ENCODE assay signal across 27 cellular contexts in the genomic region with DNA sequence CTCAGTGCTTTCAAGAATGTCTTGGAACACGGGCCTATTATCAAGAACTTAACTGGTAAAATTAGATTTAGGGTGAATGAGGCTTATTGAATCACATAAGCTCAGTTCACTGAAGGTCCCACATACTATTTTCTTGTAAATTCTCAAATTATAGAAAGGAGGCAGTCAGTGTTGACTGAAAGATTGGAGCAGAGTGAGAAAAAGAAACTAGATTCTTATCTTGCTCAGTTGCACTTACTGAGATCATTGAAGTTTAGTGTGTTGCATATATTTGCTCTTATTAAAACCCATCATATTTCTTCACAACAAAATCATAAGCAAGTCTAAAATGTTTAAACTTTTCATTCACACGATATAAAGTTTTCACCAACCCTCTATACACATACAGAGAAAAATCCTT. TPM values are rescaled to one million over a fixed set of nuclear protein-coding genes. Genes with fewer than 3 reads are reported as not detected.
A peak's percentile ranks its signal among the peaks of the same experiment; 100 is the strongest.
DNase-seq lines count a peak whose midpoint lies in the region; ATAC-seq and TF ChIP-seq lines count a peak whose summit lies in the region.
"Had no signal": no experiment of that assay in that cellular context is flagged by ENCODE, and none has a peak within 500 bp of the region (broad histone marks: within the 10 kb centered on the region; RNA-seq: fewer than 3 reads in every experiment).

No MANE protein-coding gene starts in this region.

- CTCF ChIA-PET in SK-N-SH (lab: Yijun Ruan, JAX) = interaction anchor here (1.0 kb wide), 1 partner anchor 98 kb away, joined by 4 read pairs; no protein-coding TSS in a partner anchor
- CTCF ChIA-PET in CD4-positive, alpha-beta T cell (lab: Charles Lee) = interaction anchor here (1.0 to 1.7 kb wide), 4 partner anchors 32 to 98 kb away, joined by 3 to 5 read pairs (median 4); no protein-coding TSS in a partner anchor

- no peaks in the 10 kb centered on the region for H3K9me3 ChIP-seq in SK-N-SH
- peaks cover 8% of the 10 kb centered on the region for H3K9me3 ChIP-seq in CD4-positive, alpha-beta T cell (ENCODE audit: control insufficient read depth, low read length)
- H3K9me3 ChIP-seq in SK-N-MC (ENCODE audit: low read depth, low read length) = no peaks in the 10 kb centered on the region
- H3K9me3 ChIP-seq: adrenal gland, Caco-2, SJSA1 had no signal

- H3K9ac ChIP-seq in SK-N-SH (no peak overlapping the region), SK-N-MC (ENCODE audit: insufficient read length) (no peak overlapping the region)

- peaks cover 3 to 18% of the 10 kb centered on the region in 2 experiments; a peak in 2 of 4 replicates for H3K4me1 ChIP-seq in SK-N-SH (ENCODE audit: control insufficient read depth in 1 of 2, insufficient read depth in 2 of 2, low read depth in 1 of 2, low read length in 1 of 2)
- H3K4me1 ChIP-seq: Caco-2 had no signal

- no peaks in the 10 kb centered on the region for H3K79me2 ChIP-seq in SK-N-SH (ENCODE audit: insufficient read depth)

- H3K4me3 ChIP-seq in SK-N-SH (ENCODE audit: low read depth in 2 of 2, low read length in 1 of 2) (no peak overlapping the region), SK-N-MC (no peak overlapping the region)
- H3K4me3 ChIP-seq: adrenal gland, heart right ventricle, SJSA1 had no signal

- intact Hi-C loops in CD4-positive, alpha-beta T cell (cut with DNase I, micrococcal nuclease) = loop anchor here in 1 of 2 experiments (5.0 kb wide), 1 partner anchor 34 kb away; no protein-coding TSS in a partner anchor

- peak overlapping the region in 1 of 2 experiments; percentile 6; a peak in 1 of 4 replicates for H3K27ac ChIP-seq in SK-N-SH (ENCODE audit: low read depth in 2 of 2, low read length in 1 of 2)
- no peak overlapping the region for H3K27ac ChIP-seq in CD4-positive, alpha-beta T cell (ENCODE audit: low read depth, low read length)
- 0 out of 2 replicates have a peak overlapping the region, but pooled peaks have one; percentile 56 for H3K27ac ChIP-seq in SK-N-MC
- H3K27ac ChIP-seq: 22Rv1, adrenal gland, SJSA1, WERI-Rb-1 had no signal

- no peak for TF ChIP-seq EP300 in SK-N-SH (IDR thresholded peaks at IDR 0.05; ENCODE audit: borderline replicate concordance in 1 of 2, low read depth in 1 of 2, low read length in 1 of 2)

- peak overlapping the region; percentile 64; the same call in 1 of the 2 replicates for H2AFZ ChIP-seq in SK-N-SH (ENCODE audit: low read depth)

- H4K20me1 ChIP-seq in SK-N-SH (ENCODE audit: insufficient read depth) = no peaks in the 10 kb centered on the region

- H3K4me2 ChIP-seq in SK-N-SH = no peak overlapping the region

- H3K4me1 Mint-ChIP-seq in CD4-positive, alpha-beta T cell (ENCODE audit: low read depth) = peaks cover 72% of the 10 kb centered on the region
- peaks cover 28 to 50% of the 10 kb centered on the region in 2 donors for H3K4me1 Mint-ChIP-seq in effector memory CD8-positive, alpha-beta T cell (ENCODE audit: low read depth in 2 of 2)

- TF ChIP-seq RAD21 in SK-N-SH (IDR thresholded peaks at IDR 0.05; ENCODE audit: low read length) = no peak

- no peaks in the 10 kb centered on the region for H3K9me2 ChIP-seq in SK-N-SH

- no peak for DNase-seq in SK-N-SH
- no peak for DNase-seq in CD4-positive, alpha-beta T cell
- DNase-seq in SK-N-MC (ENCODE audit: low read depth, low spot score) = no peak
- no peak for DNase-seq in effector memory CD8-positive, alpha-beta T cell
- no peak for DNase-seq in NCI-H1048 (lab: John Stamatoyannopoulos, UW)
- DNase-seq: adrenal gland; Caco-2; effector CD4-positive, alpha-beta T cell; foreskin fibroblast; heart right ventricle; Karpas-422; mammary epithelial cell; NCI-H187 treated with DMSO at 0.1 percent for 48 hours; NCI-H69; occipital lobe; trophoblast cell; WERI-Rb-1 had no signal

- peak overlapping the region; percentile 26 for H3K4me3 Mint-ChIP-seq in CD4-positive, alpha-beta T cell
- H3K4me3 Mint-ChIP-seq in effector memory CD8-positive, alpha-beta T cell = peak overlapping the region in 1 of 2 donors; percentile 13
- H3K4me3 Mint-ChIP-seq: B cell, brain had no signal

- H3K27me3 ChIP-seq in SK-N-SH (ENCODE audit: insufficient read depth) = no peaks in the 10 kb centered on the region
- no peaks in the 10 kb centered on the region for H3K27me3 ChIP-seq in CD4-positive, alpha-beta T cell (ENCODE audit: control insufficient read depth, insufficient read depth, low read length)
- H3K27me3 ChIP-seq: adrenal gland, heart right ventricle, SJSA1 had no signal

- ATAC-seq in SK-N-SH treated with all-trans-retinoic acid at 6 μM for 48 hours (no peak; the same call in 1 of the 3 replicates), HG02938 (IDR thresholded peaks at IDR 0.05; ENCODE audit: unreplicated experiment) (no peak), GM19463 (IDR thresholded peaks at IDR 0.05; ENCODE audit: unreplicated experiment) (no peak)
- ATAC-seq in CD4-positive, alpha-beta T cell (ENCODE audit: poor library complexity) = peak; percentile 27
- ATAC-seq in effector memory CD8-positive, alpha-beta T cell (replicated peaks) = peak; percentile 16
- ATAC-seq: heart right ventricle had no signal

- no peaks in the 10 kb centered on the region for H3K27me3 Mint-ChIP-seq in CD4-positive, alpha-beta T cell
- H3K27me3 Mint-ChIP-seq in effector memory CD8-positive, alpha-beta T cell = no peaks in the 10 kb centered on the region
- H3K27me3 Mint-ChIP-seq: B cell, brain had no signal

- H3F3A ChIP-seq in SK-N-SH (replicated peaks; ENCODE audit: insufficient read depth) = no peaks in the 10 kb centered on the region

- POLR2A ChIA-PET in SK-N-SH (lab: Yijun Ruan, JAX) = no interaction called here
- POLR2A ChIA-PET in CD4-positive, alpha-beta T cell (lab: Charles Lee) = interaction anchor here (0.6 to 2.0 kb wide), 7 partner anchors 8 to 55 kb away, joined by 3 to 6 read pairs (median 3); no protein-coding TSS in a partner anchor

- H3K27ac Mint-ChIP-seq in CD4-positive, alpha-beta T cell = peak overlapping the region; percentile 85
- H3K27ac Mint-ChIP-seq in effector memory CD8-positive, alpha-beta T cell = peak overlapping the region; percentile 83 to 100
- H3K27ac Mint-ChIP-seq: B cell, brain had no signal

- TF ChIP-seq CTCF in SK-N-SH (IDR thresholded peaks at IDR 0.05) = no peak
- no peak for TF ChIP-seq CTCF in CD4-positive, alpha-beta T cell (IDR thresholded peaks at IDR 0.05)

- 56% methylated on average over 2 of the region's 2 CpGs for WGBS in SK-N-SH (ENCODE audit: low lambda C conversion rate)

- H3K36me3 Mint-ChIP-seq in CD4-positive, alpha-beta T cell (ENCODE audit: low read depth) = peaks cover 22% of the 10 kb centered on the region
- H3K36me3 Mint-ChIP-seq in effector memory CD8-positive, alpha-beta T cell (ENCODE audit: insufficient read depth) = peaks cover 15% of the 10 kb centered on the region

- H3K36me3 ChIP-seq in SK-N-SH (replicated peaks in 1 of 2; ENCODE audit: control insufficient read depth in 1 of 2, insufficient read depth in 2 of 2, low read length in 1 of 2) (no peaks in the 10 kb centered on the region), SK-N-MC (ENCODE audit: insufficient read depth, low read length) (no peaks in the 10 kb centered on the region)
- H3K36me3 ChIP-seq: adrenal gland, heart right ventricle, SJSA1, WERI-Rb-1 had no signal

- H3K9me3 Mint-ChIP-seq in CD4-positive, alpha-beta T cell = peaks cover 7% of the 10 kb centered on the region
- peaks cover 3 to 16% of the 10 kb centered on the region in 2 donors for H3K9me3 Mint-ChIP-seq in effector memory CD8-positive, alpha-beta T cell

TF ChIP-seq in SK-N-SH, 30 proteins besides CTCF, POLR2A, EP300 and RAD21 (continues in another document):
- TF ChIP-seq SMC3 (IDR thresholded peaks at IDR 0.05; ENCODE audit: low read depth, low read length) (no peak), ELF1 (IDR thresholded peaks at IDR 0.05) (no peak), FOXM1 (IDR thresholded peaks at IDR 0.05; ENCODE audit: low read depth) (no peak), USF2 (IDR thresholded peaks at IDR 0.05; ENCODE audit: borderline replicate concordance, low read depth, low read length) (no peak), GABPA (IDR thresholded peaks at IDR 0.05; ENCODE audit: low read depth) (no peak), YY1 (IDR thresholded peaks at IDR 0.05; ENCODE audit: low read depth) (no peak)
- TF ChIP-seq, protein P1, sequence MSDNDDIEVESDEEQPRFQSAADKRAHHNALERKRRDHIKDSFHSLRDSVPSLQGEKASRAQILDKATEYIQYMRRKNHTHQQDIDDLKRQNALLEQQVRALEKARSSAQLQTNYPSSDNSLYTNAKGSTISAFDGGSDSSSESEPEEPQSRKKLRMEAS (IDR thresholded peaks at IDR 0.05; ENCODE audit: low read depth) = no peak

TF ChIP-seq in SK-N-SH treated with all-trans-retinoic acid at 6 μM for 48 hours, 23 proteins besides CTCF, POLR2A, EP300 and RAD21:
- TF ChIP-seq, protein P2, sequence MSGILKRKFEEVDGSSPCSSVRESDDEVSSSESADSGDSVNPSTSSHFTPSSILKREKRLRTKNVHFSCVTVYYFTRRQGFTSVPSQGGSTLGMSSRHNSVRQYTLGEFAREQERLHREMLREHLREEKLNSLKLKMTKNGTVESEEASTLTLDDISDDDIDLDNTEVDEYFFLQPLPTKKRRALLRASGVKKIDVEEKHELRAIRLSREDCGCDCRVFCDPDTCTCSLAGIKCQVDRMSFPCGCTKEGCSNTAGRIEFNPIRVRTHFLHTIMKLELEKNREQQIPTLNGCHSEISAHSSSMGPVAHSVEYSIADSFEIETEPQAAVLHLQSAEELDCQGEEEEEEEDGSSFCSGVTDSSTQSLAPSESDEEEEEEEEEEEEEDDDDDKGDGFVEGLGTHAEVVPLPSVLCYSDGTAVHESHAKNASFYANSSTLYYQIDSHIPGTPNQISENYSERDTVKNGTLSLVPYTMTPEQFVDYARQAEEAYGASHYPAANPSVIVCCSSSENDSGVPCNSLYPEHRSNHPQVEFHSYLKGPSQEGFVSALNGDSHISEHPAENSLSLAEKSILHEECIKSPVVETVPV (CRISPR knock-in tag; IDR thresholded peaks at IDR 0.05) = no peak
- TF ChIP-seq, protein P3, sequence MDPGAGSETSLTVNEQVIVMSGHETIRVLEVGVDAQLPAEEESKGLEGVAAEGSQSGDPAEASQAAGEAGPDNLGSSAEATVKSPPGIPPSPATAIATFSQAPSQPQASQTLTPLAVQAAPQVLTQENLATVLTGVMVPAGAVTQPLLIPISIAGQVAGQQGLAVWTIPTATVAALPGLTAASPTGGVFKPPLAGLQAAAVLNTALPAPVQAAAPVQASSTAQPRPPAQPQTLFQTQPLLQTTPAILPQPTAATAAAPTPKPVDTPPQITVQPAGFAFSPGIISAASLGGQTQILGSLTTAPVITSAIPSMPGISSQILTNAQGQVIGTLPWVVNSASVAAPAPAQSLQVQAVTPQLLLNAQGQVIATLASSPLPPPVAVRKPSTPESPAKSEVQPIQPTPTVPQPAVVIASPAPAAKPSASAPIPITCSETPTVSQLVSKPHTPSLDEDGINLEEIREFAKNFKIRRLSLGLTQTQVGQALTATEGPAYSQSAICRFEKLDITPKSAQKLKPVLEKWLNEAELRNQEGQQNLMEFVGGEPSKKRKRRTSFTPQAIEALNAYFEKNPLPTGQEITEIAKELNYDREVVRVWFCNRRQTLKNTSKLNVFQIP (CRISPR knock-in tag; IDR thresholded peaks at IDR 0.05; ENCODE audit: borderline replicate concordance, low read depth) = no peak

RNA-seq across cellular contexts. Expression of gene RGS1, which starts 3.9 kb away (rescaled TPM):
- 0.05 and 0.12 TPM in 2 replicates for polyA plus RNA-seq in SK-N-SH (2012; rRNA removed)
- polyA plus RNA-seq in SK-N-SH (2012; cell fraction: cytosol; rRNA removed) = 0.07 and 0.18 TPM in 2 replicates
- 0.11 and 0.24 TPM in 2 replicates for polyA plus RNA-seq in SK-N-SH (2012; cell fraction: nucleus; rRNA removed)
- total RNA-seq in CD4-positive, alpha-beta T cell = 100 to 1,000 TPM; 428 to 429 TPM
- total RNA-seq: Caco-2, Daoy, H1, mammary epithelial cell, pulmonary artery endothelial cell, SJSA1 had no signal
- polyA plus RNA-seq: H1, mammary epithelial cell had no signal

Comparison
In these comparisons a context has a peak if more than half of its experiments do, and no peak if none do; other contexts are left out.
1. ATAC-seq: peak in CD4-positive, alpha-beta T cell (single experiment) and effector memory CD8-positive, alpha-beta T cell (single experiment); none in SK-N-SH treated with all-trans-retinoic acid at 6 μM for 48 hours (single experiment), HG02938 (single experiment) and GM19463 (single experiment).